Comparison of ENCODE assay signal across 17 cellular contexts in genomic region chr5:178650214-178650613, GRCh38. TPM values are rescaled to one million over a fixed set of nuclear protein-coding genes. Genes with fewer than 3 reads are reported as not detected.
DNase-seq lines count a peak whose midpoint lies in the region; ATAC-seq, FAIRE-seq and TF ChIP-seq lines count a peak whose summit lies in the region.
"Had no signal": no experiment of that assay in that cellular context is flagged by ENCODE, and none has a peak within 500 bp of the region (broad histone marks: within the 10 kb centered on the region; RNA-seq: fewer than 3 reads in every experiment).

No MANE protein-coding gene starts in this region.

- no peaks in the 10 kb centered on the region for H3K36me3 Mint-ChIP-seq in MCF 10A (ENCODE audit: insufficient read depth, unreplicated experiment)
- H3K36me3 Mint-ChIP-seq: CD4-positive, CD25-positive, alpha-beta regulatory T cell had no signal

- no peaks in the 10 kb centered on the region for H3K27me3 Mint-ChIP-seq in MCF 10A (ENCODE audit: insufficient read depth, unreplicated experiment)

- peaks cover 25% of the 10 kb centered on the region for H3K4me1 Mint-ChIP-seq in MCF 10A (ENCODE audit: insufficient read depth, unreplicated experiment)
- H3K4me1 Mint-ChIP-seq: CD4-positive, CD25-positive, alpha-beta regulatory T cell; GM23338 had no signal

- H4K20me1 ChIP-seq in mammary epithelial cell (ENCODE audit: insufficient read depth, low read length): no peaks in the 10 kb centered on the region
- H4K20me1 ChIP-seq: BLaER1 had no signal

- H2AFZ ChIP-seq in mammary epithelial cell (ENCODE audit: low read depth, low read length): no peak overlapping the region
- H2AFZ ChIP-seq: GM23338 had no signal

- BruUV-seq in MCF 10A (replicated peaks; lab: Mats Ljungman, UMichigan) (no TSS peak), mammary epithelial cell (replicated peaks; lab: Mats Ljungman, UMichigan) (no TSS peak)

- dilution Hi-C loops in mammary epithelial cell (cut with HindIII; ENCODE audit: low sequenced_read_pairs): loop anchor here (5.0 kb wide), 2 partner anchors 57 to 68 kb away; no protein-coding TSS in a partner anchor

- H3K4me1 ChIP-seq in mammary epithelial cell (ENCODE audit: insufficient read depth, low read length): peaks cover 2% of the 10 kb centered on the region
- H3K4me1 ChIP-seq: BLaER1 had no signal

- 92% methylated on average over 5 of the region's 5 CpGs for WGBS in mammary epithelial cell (ENCODE audit: low coverage, missing lambda C conversion rate)

- no peak for FAIRE-seq in frontal cortex (lab: Jason Lieb, UNC)
- FAIRE-seq: HepG2, HTR-8/SVneo had no signal

- H3K27ac ChIP-seq in mammary epithelial cell (ENCODE audit: insufficient read depth, low read depth, low read length) (no peak overlapping the region), brain microvascular endothelial cell (peak overlapping the region; percentile 99)
- H3K27ac ChIP-seq: 22Rv1, BLaER1 had no signal

- peaks cover 16% of the 10 kb centered on the region for H3K9me3 Mint-ChIP-seq in MCF 10A (ENCODE audit: unreplicated experiment)

- peak overlapping the region; percentile 17 for H3K27ac Mint-ChIP-seq in MCF 10A (ENCODE audit: low read depth, unreplicated experiment)
- H3K27ac Mint-ChIP-seq: CD4-positive, CD25-positive, alpha-beta regulatory T cell; GM23338 had no signal

- H3K4me3 ChIP-seq in mammary epithelial cell (replicated peaks in 1 of 3; ENCODE audit: insufficient read depth in 1 of 3, low read depth in 2 of 3, low read length in 3 of 3): no peak overlapping the region
- no peak overlapping the region for H3K4me3 ChIP-seq in brain microvascular endothelial cell (ENCODE audit: low read depth, low read length)
- H3K4me3 ChIP-seq: BLaER1, GM23338 had no signal

- no peak overlapping the region for H3K4me3 Mint-ChIP-seq in MCF 10A (ENCODE audit: unreplicated experiment)
- H3K4me3 Mint-ChIP-seq: CD4-positive, CD25-positive, alpha-beta regulatory T cell; GM23338 had no signal

- intact Hi-C loops in MCF 10A (cut with micrococcal nuclease) (loop anchor here (2.0 kb wide), 1 partner anchor 23 kb away; the partner anchor contains the start of gene CLK4), mammary epithelial cell (cut with micrococcal nuclease) (no loop called here)

- H3K27me3 ChIP-seq in mammary epithelial cell (ENCODE audit: insufficient read depth, low read length) (no peaks in the 10 kb centered on the region), brain microvascular endothelial cell (replicated peaks) (no peaks in the 10 kb centered on the region)
- H3K27me3 ChIP-seq: BLaER1 had no signal

- H3K79me2 ChIP-seq in mammary epithelial cell (ENCODE audit: insufficient read depth, low read length): no peaks in the 10 kb centered on the region

- in situ Hi-C loops in mammary epithelial cell (cut with MboI; ENCODE audit: low sequenced_read_pairs in 2 of 2) (no loop called here), brain microvascular endothelial cell (cut with HindIII; ENCODE audit: low pct_ligation_motif_present, low sequenced_read_pairs) (no loop called here)

- no peaks in the 10 kb centered on the region for H3K9me3 ChIP-seq in mammary epithelial cell (replicated peaks; ENCODE audit: insufficient read depth, low read length)

- H3K36me3 ChIP-seq in mammary epithelial cell (ENCODE audit: insufficient read depth, low read length) (no peaks in the 10 kb centered on the region), brain microvascular endothelial cell (replicated peaks) (no peaks in the 10 kb centered on the region)
- H3K36me3 ChIP-seq: BLaER1 had no signal

- H3K4me2 ChIP-seq in mammary epithelial cell (ENCODE audit: insufficient read depth, low read depth, low read length): no peak overlapping the region
- H3K4me2 ChIP-seq: BLaER1, GM23338 had no signal

- no peak for DNase-seq in MCF 10A (ENCODE audit: unreplicated experiment)
- DNase-seq in mammary epithelial cell: no peak
- DNase-seq in brain microvascular endothelial cell: no peak
- DNase-seq in mesenteric fat pad (ENCODE audit: low spot score): peak; percentile 16
- DNase-seq in NCI-H2227 (lab: John Stamatoyannopoulos, UW; ENCODE audit: unreplicated experiment): no peak
- no peak for DNase-seq in kidney glomerular epithelial cell (lab: John Stamatoyannopoulos, UW)
- no peak for DNase-seq in frontal cortex (ENCODE audit: low spot score in 2 of 2)
- DNase-seq: AML-193; CD4-positive, CD25-positive, alpha-beta regulatory T cell; DMS53; H7 had no signal

- TF ChIP-seq CTCF in MCF 10A (IDR thresholded peaks at IDR 0.05; ENCODE audit: unreplicated experiment): no peak
- no peak for TF ChIP-seq CTCF in mammary epithelial cell (conservative IDR thresholded peaks at IDR 0.05 in 1 of 2, IDR thresholded peaks at IDR 0.05 in 1 of 2; ENCODE audit: extremely low read depth in 1 of 2, insufficient read depth in 1 of 2, low read depth in 1 of 2, low read length in 2 of 2)
- no peak for TF ChIP-seq CTCF in brain microvascular endothelial cell (IDR thresholded peaks at IDR 0.05; ENCODE audit: low read depth, low read length, missing control alignments)

- POLR2A ChIA-PET in MCF 10A (lab: Yijun Ruan, JAX): interaction anchor here (0.9 to 3.9 kb wide), 5 partner anchors 8 to 80 kb away, joined by 3 to 37 read pairs (median 4); partner anchors contain the start of genes CLK4 and ZNF354A

- H3K9ac ChIP-seq in mammary epithelial cell (ENCODE audit: insufficient read depth, low read length): no peak overlapping the region
- H3K9ac ChIP-seq: BLaER1 had no signal

- no peak for ATAC-seq in HG03442 (IDR thresholded peaks at IDR 0.05; ENCODE audit: unreplicated experiment)
- ATAC-seq: GM23338, HepG2 had no signal

- CTCF ChIA-PET in MCF 10A (lab: Yijun Ruan, JAX) (interaction anchor here (0.6 to 1.1 kb wide), 2 partner anchors 116 to 138 kb away, joined by 4 to 5 read pairs; no protein-coding TSS in a partner anchor), mammary epithelial cell (lab: Charles Lee; ENCODE audit: low non-redundant PET) (no interaction called here)

RNA-seq across cellular contexts. Expression of gene CLK4, which starts 23.4 kb away (rescaled TPM):
- 49.3 and 51.7 TPM in 2 replicates for total RNA-seq in MCF 10A (2022)
- 10 to 100 TPM; 17.5 to 31.7 TPM for total RNA-seq in mammary epithelial cell
- polyA plus RNA-seq in mammary epithelial cell: 7.4 TPM
- polyA minus RNA-seq in mammary epithelial cell: 7.1 TPM
- total RNA-seq in mesenteric fat pad: 25.7 TPM
- total RNA-seq in frontal cortex: 35.1 TPM
